17 cellular contexts compared by ENCODE assay signal in genomic region chr2:168717790-168718502, GRCh38.
A peak's percentile ranks its signal among the peaks of the same experiment; 100 is the strongest.
DNase-seq lines count a peak whose midpoint lies in the region; ATAC-seq, FAIRE-seq and TF ChIP-seq lines count a peak whose summit lies in the region.
"Had no signal": no experiment of that assay in that cellular context is flagged by ENCODE, and none has a peak within 500 bp of the region (broad histone marks: within the 10 kb centered on the region; RNA-seq: fewer than 3 reads in every experiment).

No MANE protein-coding gene starts in this region.

- no peaks in the 10 kb centered on the region for H4K20me1 ChIP-seq in astrocyte (ENCODE audit: insufficient read depth, low read length)

- no peak overlapping the region for H4K12ac ChIP-seq in trophoblast cell (ENCODE audit: low read depth, low read length)

- no peak overlapping the region for H3K18ac ChIP-seq in trophoblast cell (ENCODE audit: low read length)

- ATAC-seq in activated T-cell treated with anti-CD3 and anti-CD28 coated beads, Interleukin-2, amount 50 U/mL, for 4 hours: peak; percentile 61 to 65
- no peak for ATAC-seq in WTC11
- ATAC-seq: left lobe of liver had no signal

- no peak overlapping the region for H3K4me3 ChIP-seq in astrocyte (ENCODE audit: insufficient read depth, low read depth, low read length)
- no peak overlapping the region for H3K4me3 ChIP-seq in trophoblast cell (ENCODE audit: low read depth, low read length)
- H3K4me3 ChIP-seq: prostate gland, suprapubic skin had no signal

- H3K36me3 ChIP-seq in astrocyte (ENCODE audit: insufficient read depth, low read length): no peaks in the 10 kb centered on the region
- peaks cover 2 to 3% of the 10 kb centered on the region in 2 experiments for H3K36me3 ChIP-seq in trophoblast cell (ENCODE audit: control insufficient read depth in 1 of 2, insufficient read depth in 2 of 2, low read length in 2 of 2)
- H3K36me3 ChIP-seq: prostate gland, suprapubic skin had no signal

- WGBS in trophoblast cell (ENCODE audit: extremely low coverage, insufficient coverage, insufficient read length): no CpG with 5 or more reads among the region's 3 CpGs

- POLR2A ChIA-PET in WTC11 (lab: Charles Lee): no interaction called here

- H3K27me3 ChIP-seq in astrocyte (ENCODE audit: insufficient read depth, low read length) (no peaks in the 10 kb centered on the region), trophoblast cell (ENCODE audit: insufficient read depth, low read length) (no peaks in the 10 kb centered on the region)
- H3K27me3 ChIP-seq: suprapubic skin had no signal

- no peak overlapping the region for H3K27ac ChIP-seq in astrocyte (ENCODE audit: low read depth, low read length)
- no peak overlapping the region for H3K27ac ChIP-seq in trophoblast cell (ENCODE audit: low read depth, low read length)
- H3K27ac ChIP-seq: prostate gland, suprapubic skin, WERI-Rb-1 had no signal

- no peak overlapping the region for H2BK5ac ChIP-seq in trophoblast cell (ENCODE audit: low read depth, low read length, poor library complexity)

- no peak overlapping the region for H2BK12ac ChIP-seq in trophoblast cell (ENCODE audit: low read length)

- H3K9me3 ChIP-seq in astrocyte (ENCODE audit: insufficient read depth, low read depth, low read length): no peaks in the 10 kb centered on the region
- no peaks in the 10 kb centered on the region for H3K9me3 ChIP-seq in trophoblast cell (ENCODE audit: insufficient read depth, low read depth, low read length)
- H3K9me3 ChIP-seq: prostate gland, SK-N-SH, suprapubic skin had no signal

- H3K79me2 ChIP-seq in astrocyte (ENCODE audit: insufficient read depth, low read length) (no peaks in the 10 kb centered on the region), trophoblast cell (ENCODE audit: control insufficient read depth, insufficient read depth, low read length, poor library complexity) (no peaks in the 10 kb centered on the region)

- no peak overlapping the region for H2AFZ ChIP-seq in astrocyte (ENCODE audit: low read depth, low read length)
- no peak overlapping the region for H2AFZ ChIP-seq in trophoblast cell (ENCODE audit: insufficient read depth, low read length, poor library complexity)

- H3K36me3 Mint-ChIP-seq in activated T-cell treated with anti-CD3 and anti-CD28 coated beads, Interleukin-2, amount 50 U/mL, for 4 hours (ENCODE audit: insufficient read depth): peaks cover 23% of the 10 kb centered on the region
- H3K36me3 Mint-ChIP-seq in astrocyte (ENCODE audit: low read depth, unreplicated experiment): no peaks in the 10 kb centered on the region
- peaks cover 2% of the 10 kb centered on the region; the same call in 1 of the 2 replicates for H3K36me3 Mint-ChIP-seq in WTC11

- no peak overlapping the region for H2BK120ac ChIP-seq in trophoblast cell (ENCODE audit: insufficient read depth, low read length, poor library complexity)

- no peaks in the 10 kb centered on the region for H3K9me3 Mint-ChIP-seq in activated T-cell treated with anti-CD3 and anti-CD28 coated beads, Interleukin-2, amount 50 U/mL, for 4 hours
- no peaks in the 10 kb centered on the region for H3K9me3 Mint-ChIP-seq in astrocyte (ENCODE audit: unreplicated experiment)
- H3K9me3 Mint-ChIP-seq in WTC11: no peaks in the 10 kb centered on the region

- CTCF ChIA-PET in WTC11 (lab: Charles Lee): no interaction called here

- no peak overlapping the region for H4K91ac ChIP-seq in trophoblast cell (ENCODE audit: low read depth, low read length)

- no peak overlapping the region for H3K23ac ChIP-seq in trophoblast cell (ENCODE audit: low read length)

- no peaks in the 10 kb centered on the region for H3K79me1 ChIP-seq in trophoblast cell (ENCODE audit: low read length)

- H3K14ac ChIP-seq in trophoblast cell (ENCODE audit: low read length): no peak overlapping the region

- no peak for TF ChIP-seq CTCF in astrocyte (IDR thresholded peaks at IDR 0.05; ENCODE audit: insufficient read depth, low read depth, low read length)
- TF ChIP-seq CTCF in WTC11 (IDR thresholded peaks at IDR 0.05): no peak

- H3K4me2 ChIP-seq in astrocyte (ENCODE audit: low read length) (no peak overlapping the region), trophoblast cell (ENCODE audit: low read length) (no peak overlapping the region)
- H3K4me2 ChIP-seq: SK-N-SH had no signal

- no peak overlapping the region for H2AK5ac ChIP-seq in trophoblast cell (ENCODE audit: low read length)

- H3K9ac ChIP-seq in astrocyte (ENCODE audit: low read length): no peak overlapping the region
- no peak overlapping the region for H3K9ac ChIP-seq in trophoblast cell (ENCODE audit: low read length)
- H3K9ac ChIP-seq: SK-N-SH had no signal

- H3K4me1 Mint-ChIP-seq in activated T-cell treated with anti-CD3 and anti-CD28 coated beads, Interleukin-2, amount 50 U/mL, for 4 hours (ENCODE audit: low read depth): peaks cover 19% of the 10 kb centered on the region
- peaks cover 9% of the 10 kb centered on the region for H3K4me1 Mint-ChIP-seq in astrocyte (ENCODE audit: low read depth, unreplicated experiment)
- no peaks in the 10 kb centered on the region for H3K4me1 Mint-ChIP-seq in WTC11

- no peak overlapping the region for H4K8ac ChIP-seq in trophoblast cell (ENCODE audit: low read depth, low read length)

- no peaks in the 10 kb centered on the region for H3K27me3 Mint-ChIP-seq in activated T-cell treated with anti-CD3 and anti-CD28 coated beads, Interleukin-2, amount 50 U/mL, for 4 hours (ENCODE audit: low read depth)
- no peaks in the 10 kb centered on the region for H3K27me3 Mint-ChIP-seq in astrocyte (ENCODE audit: low read depth, unreplicated experiment)
- no peaks in the 10 kb centered on the region for H3K27me3 Mint-ChIP-seq in WTC11 (ENCODE audit: low read depth)

- FAIRE-seq in astrocyte (lab: Jason Lieb, UNC): no peak

- no peaks in the 10 kb centered on the region for H3K4me1 ChIP-seq in astrocyte (ENCODE audit: insufficient read depth, low read length)
- H3K4me1 ChIP-seq in trophoblast cell (ENCODE audit: control insufficient read depth in 1 of 2, insufficient read depth in 2 of 2, low read length in 2 of 2): peaks cover 3 to 4% of the 10 kb centered on the region in 2 experiments
- H3K4me1 ChIP-seq: prostate gland, suprapubic skin had no signal

- H3K27ac Mint-ChIP-seq in astrocyte (ENCODE audit: unreplicated experiment): no peak overlapping the region
- H3K27ac Mint-ChIP-seq in WTC11: no peak overlapping the region

- H3K4ac ChIP-seq in trophoblast cell (ENCODE audit: low read depth, low read length): no peak overlapping the region

- no peak for DNase-seq in activated T-cell treated with anti-CD3 and anti-CD28 coated beads, Interleukin-2, amount 50 U/mL, for 4 hours
- DNase-seq in activated T-cell treated with anti-CD3 and anti-CD28 coated beads, Interleukin-2, amount 50 U/mL, for 48 hours: no peak
- DNase-seq in M059J (ENCODE audit: low read depth): peak; percentile 16
- DNase-seq in astrocyte (ENCODE audit: low read depth): peak; percentile 52
- peak; percentile 65 to 85 for DNase-seq in trophoblast cell
- DNase-seq in central memory CD4-positive, alpha-beta T cell: no peak
- DNase-seq in NCI-H146 (lab: John Stamatoyannopoulos, UW): no peak
- DNase-seq in WTC11 (ENCODE audit: low spot score): no peak
- DNase-seq: aorta, NCI-H2029 treated with DMSO at 0.1 percent for 48 hours, NCI-H510A treated with DMSO at 0.1 percent for 48 hours, OCI-M1, SK-N-SH, WERI-Rb-1 had no signal

- no peak overlapping the region for H3K4me3 Mint-ChIP-seq in activated T-cell treated with anti-CD3 and anti-CD28 coated beads, Interleukin-2, amount 50 U/mL, for 4 hours
- H3K4me3 Mint-ChIP-seq in astrocyte (ENCODE audit: unreplicated experiment) (no peak overlapping the region), WTC11 (no peak overlapping the region)

TF ChIP-seq in WTC11, 78 proteins besides CTCF, POLR2A, EP300 and RAD21:
- TF ChIP-seq ZNF671 (CRISPR knock-in tag; IDR thresholded peaks at IDR 0.05) (no peak), NR2C2 (CRISPR knock-in tag; IDR thresholded peaks at IDR 0.05) (no peak), USF2 (CRISPR knock-in tag; IDR thresholded peaks at IDR 0.05) (no peak)

Comparison
In these comparisons a context has a peak if more than half of its experiments do, and no peak if none do; other contexts are left out.
1. DNase-seq: peak in M059J (single experiment), astrocyte (single experiment) and trophoblast cell (2 of 2); none in activated T-cell treated with anti-CD3 and anti-CD28 coated beads, Interleukin-2, amount 50 U/mL, for 4 hours (single experiment), activated T-cell treated with anti-CD3 and anti-CD28 coated beads, Interleukin-2, amount 50 U/mL, for 48 hours (0 of 2), central memory CD4-positive, alpha-beta T cell (single experiment), NCI-H146 (single experiment) and WTC11 (single experiment).